ENCODE assay signal across 1 cellular context in genomic region chr1:38803647-38804046, GRCh38.
TF ChIP-seq lines count a peak whose summit lies in the region.

No MANE protein-coding gene starts in this region.

TF ChIP-seq in HepG2, 621 proteins besides CTCF, POLR2A, EP300 and RAD21:
- TF ChIP-seq HNRNPK (IDR thresholded peaks at IDR 0.05; ENCODE audit: low read depth, low read length, poor library complexity, severe bottlenecking): no peak
- TF ChIP-seq KDM3A (CRISPR knock-in tag; IDR thresholded peaks at IDR 0.05; ENCODE audit: low read depth): no peak
- TF ChIP-seq KDM2A (CRISPR knock-in tag; IDR thresholded peaks at IDR 0.05; ENCODE audit: borderline replicate concordance, low read depth): no peak
- TF ChIP-seq SATB2 (CRISPR knock-in tag; IDR thresholded peaks at IDR 0.05): no peak
- no peak for TF ChIP-seq HES4 (CRISPR knock-in tag; IDR thresholded peaks at IDR 0.05; ENCODE audit: borderline replicate concordance)
- no peak for TF ChIP-seq HHEX (CRISPR knock-in tag; IDR thresholded peaks at IDR 0.05)
- TF ChIP-seq SIN3A (IDR thresholded peaks at IDR 0.05; ENCODE audit: borderline replicate concordance, low read depth, low read length): no peak
- TF ChIP-seq, protein P1, sequence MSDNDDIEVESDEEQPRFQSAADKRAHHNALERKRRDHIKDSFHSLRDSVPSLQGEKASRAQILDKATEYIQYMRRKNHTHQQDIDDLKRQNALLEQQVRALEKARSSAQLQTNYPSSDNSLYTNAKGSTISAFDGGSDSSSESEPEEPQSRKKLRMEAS (IDR thresholded peaks at IDR 0.05): no peak
- no peak for TF ChIP-seq NR2F1 (CRISPR knock-in tag; IDR thresholded peaks at IDR 0.05)
- TF ChIP-seq, protein P2, sequence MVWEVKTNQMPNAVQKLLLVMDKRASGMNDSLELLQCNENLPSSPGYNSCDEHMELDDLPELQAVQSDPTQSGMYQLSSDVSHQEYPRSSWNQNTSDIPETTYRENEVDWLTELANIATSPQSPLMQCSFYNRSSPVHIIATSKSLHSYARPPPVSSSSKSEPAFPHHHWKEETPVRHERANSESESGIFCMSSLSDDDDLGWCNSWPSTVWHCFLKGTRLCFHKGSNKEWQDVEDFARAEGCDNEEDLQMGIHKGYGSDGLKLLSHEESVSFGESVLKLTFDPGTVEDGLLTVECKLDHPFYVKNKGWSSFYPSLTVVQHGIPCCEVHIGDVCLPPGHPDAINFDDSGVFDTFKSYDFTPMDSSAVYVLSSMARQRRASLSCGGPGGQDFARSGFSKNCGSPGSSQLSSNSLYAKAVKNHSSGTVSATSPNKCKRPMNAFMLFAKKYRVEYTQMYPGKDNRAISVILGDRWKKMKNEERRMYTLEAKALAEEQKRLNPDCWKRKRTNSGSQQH (CRISPR knock-in tag; IDR thresholded peaks at IDR 0.05; ENCODE audit: low read depth): no peak
TF ChIP-seq in HepG2: peak in this region for 0.
